21 cellular contexts compared by ENCODE assay signal in the genomic region with DNA sequence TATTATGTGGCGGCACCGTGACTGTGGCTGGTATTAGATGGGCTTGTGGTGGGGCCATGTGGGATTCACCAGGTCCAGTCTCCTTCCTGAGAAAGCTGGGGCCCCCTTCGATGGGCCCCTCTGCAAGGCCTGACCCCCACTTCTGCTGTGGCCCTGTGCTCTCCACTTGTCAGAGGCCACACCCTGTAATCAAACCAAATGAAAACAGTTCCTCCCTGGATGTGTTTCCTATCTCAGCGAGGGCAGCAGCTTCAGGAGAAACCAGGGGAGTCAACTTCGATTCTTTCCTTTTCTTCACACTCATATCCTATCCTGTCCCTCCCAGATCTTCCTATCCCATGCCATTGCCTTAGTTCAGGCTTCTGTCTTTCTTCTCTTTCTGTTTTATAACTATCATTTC. TPM values are rescaled to one million over a fixed set of nuclear protein-coding genes. Genes with fewer than 3 reads are reported as not detected.
DNase-seq lines count a peak whose midpoint lies in the region; ATAC-seq and TF ChIP-seq lines count a peak whose summit lies in the region.
"Had no signal": no experiment of that assay in that cellular context is flagged by ENCODE, and none has a peak within 500 bp of the region (broad histone marks: within the 10 kb centered on the region; RNA-seq: fewer than 3 reads in every experiment).

No MANE protein-coding gene starts in this region.

- TF ChIP-seq CTCF in PC-9 (conservative IDR thresholded peaks at IDR 0.05) (no peak), fibroblast of mammary gland (conservative IDR thresholded peaks at IDR 0.05; ENCODE audit: control insufficient read depth, insufficient read depth, low read depth, low read length) (no peak)

- DNase-seq in GM23248, result no peak
- no peak for DNase-seq in PC-9
- peak; percentile 21 for DNase-seq in fibroblast of mammary gland (ENCODE audit: low read depth)
- DNase-seq in myocyte (ENCODE audit: low read depth), result peak; percentile 10
- no peak for DNase-seq in NCI-H187 (lab: John Stamatoyannopoulos, UW)
- DNase-seq in DMS79 (lab: John Stamatoyannopoulos, UW), result no peak
- no peak for DNase-seq in Right ventricle myocardium superior
- DNase-seq: BE2C; Calu3; DMS53; H9; MM.1S; NCI-H1092 treated with DMSO at 0.1 percent for 48 hours; NCI-H1694; NCI-H2107; NCI-H345; NCI-H526 treated with DMSO at 0.1 percent for 48 hours; NK-92 treated with Interleukin-12 subunit alpha and Interleukin-12 subunit beta, amount 100 ng/mL, for 24 hours had no signal

- H3K27ac ChIP-seq in GM23248 (peak overlapping the region; percentile 87), PC-9 (no peak overlapping the region)
- H3K27ac ChIP-seq: RWPE1 had no signal

- intact Hi-C loops in PC-9 (cut with micrococcal nuclease; ENCODE audit: unreplicated experiment) (loop anchor here (2.0 kb wide), 1 partner anchor 57 kb away; no protein-coding TSS in a partner anchor), Right ventricle myocardium superior (cut with DNase I) (no loop called here)

- H3K9ac ChIP-seq in GM23248, result peak overlapping the region; percentile 53

- H3K9me2 ChIP-seq in GM23248 (ENCODE audit: insufficient read depth), result no peaks in the 10 kb centered on the region
- H3K9me2 ChIP-seq in PC-9 (ENCODE audit: insufficient read depth), result no peaks in the 10 kb centered on the region

- H3F3A ChIP-seq in GM23248 (ENCODE audit: insufficient read depth) (peaks cover 25% of the 10 kb centered on the region), PC-9 (ENCODE audit: insufficient read depth, low read depth) (no peaks in the 10 kb centered on the region)

- peak overlapping the region; percentile 55 for H3K4me2 ChIP-seq in GM23248 (ENCODE audit: unreplicated experiment)
- peak overlapping the region; percentile 20; the same call in 1 of the 2 replicates for H3K4me2 ChIP-seq in PC-9

- H3K9me3 ChIP-seq in GM23248 (ENCODE audit: low read depth) (no peaks in the 10 kb centered on the region), PC-9 (ENCODE audit: insufficient read depth, low read depth) (no peaks in the 10 kb centered on the region)
- H3K9me3 ChIP-seq: BE2C had no signal

- peaks cover 23% of the 10 kb centered on the region for H3K4me1 ChIP-seq in GM23248 (ENCODE audit: insufficient read depth)
- H3K4me1 ChIP-seq in PC-9 (replicated peaks; ENCODE audit: insufficient read depth), result peaks cover 8% of the 10 kb centered on the region
- H3K4me1 ChIP-seq: BE2C had no signal

- H4K20me1 ChIP-seq in GM23248 (ENCODE audit: insufficient read depth) (no peaks in the 10 kb centered on the region), PC-9 (ENCODE audit: insufficient read depth) (no peaks in the 10 kb centered on the region)

- in situ Hi-C loops in GM23248 (cut with MboI), result loop anchor here (5.0 to 10.0 kb wide), 2 partner anchors 47 to 55 kb away; no protein-coding TSS in a partner anchor

- CTCF ChIA-PET in PC-9 (lab: Charles Lee), result no interaction called here

- BruUV-seq in PC-9 (replicated peaks; lab: Mats Ljungman, UMichigan), result no TSS peak

- H2AFZ ChIP-seq in GM23248 (peak overlapping the region; percentile 57; the same call in 1 of the 2 replicates), PC-9 (no peak overlapping the region)

- no peak overlapping the region for H3K4me3 ChIP-seq in GM23248
- no peak overlapping the region for H3K4me3 ChIP-seq in PC-9
- no peak overlapping the region for H3K4me3 ChIP-seq in fibroblast of mammary gland (ENCODE audit: control insufficient read depth, low read depth, low read length)

- H3K79me2 ChIP-seq in GM23248 (ENCODE audit: insufficient read depth) (no peaks in the 10 kb centered on the region), PC-9 (ENCODE audit: low read depth) (no peaks in the 10 kb centered on the region)

- H3K27me3 ChIP-seq in GM23248 (replicated peaks; ENCODE audit: insufficient read depth), result no peaks in the 10 kb centered on the region
- no peaks in the 10 kb centered on the region for H3K27me3 ChIP-seq in PC-9 (ENCODE audit: insufficient read depth, low read depth)
- H3K27me3 ChIP-seq: BE2C had no signal

- ATAC-seq in Right ventricle myocardium superior (ENCODE audit: poor library complexity), result no peak

- POLR2A ChIA-PET in PC-9 (lab: Charles Lee; ENCODE audit: unreplicated experiment), result no interaction called here

- 51 to 61% methylated on average over 5 of the region's 5 CpGs for WGBS in GM23248 (ENCODE audit: low coverage in 1 of 2, low lambda C conversion rate in 2 of 2, missing lambda C conversion rate in 2 of 2), 2 experiments

- H3K36me3 ChIP-seq in GM23248 (ENCODE audit: low read depth), result no peaks in the 10 kb centered on the region
- no peaks in the 10 kb centered on the region for H3K36me3 ChIP-seq in PC-9 (ENCODE audit: low read depth)
- H3K36me3 ChIP-seq: BE2C had no signal

RNA-seq across cellular contexts. Expression of a gene that starts 43.0 kb away (rescaled TPM):
- total RNA-seq in GM23248 (2014; rRNA removed; shearing (Covaris generic)), result 0.89 and 1.2 TPM in 2 replicates
- polyA plus RNA-seq in GM23248 (2016; fragmentation: Nextera tagmentation; extraction: Ambion mirVana), result 1.0 and 1.1 TPM in 2 replicates
- total RNA-seq in PC-9 (2021), result not detected in 2 replicates
- total RNA-seq in myocyte, result not detected in 2 replicates
- polyA plus RNA-seq in myocyte (2012), result not detected
- total RNA-seq in Right ventricle myocardium superior, result 1.00 TPM
- total RNA-seq: Calu3, H9, OCI-LY7 had no signal
- polyA plus RNA-seq: CD4-positive, alpha-beta memory T cell had no signal

Comparison
In these comparisons a context has a peak if more than half of its experiments do, and no peak if none do; other contexts are left out.
1. DNase-seq: peak in fibroblast of mammary gland (single experiment) and myocyte (single experiment); none in GM23248 (single experiment), PC-9 (0 of 2), NCI-H187 (0 of 2), DMS79 (single experiment) and Right ventricle myocardium superior (single experiment).